Comparison of ENCODE assay signal across 1 cellular context in genomic region chr3:137332296-137332695, GRCh38.
TF ChIP-seq lines count a peak whose summit lies in the region.

No MANE protein-coding gene starts in this region.

TF ChIP-seq in GM23338, 12 proteins besides CTCF, POLR2A, EP300 and RAD21 (continued from another document):
- no peak for TF ChIP-seq ETS1 (IDR thresholded peaks at IDR 0.05)
